Comparison of ENCODE assay signal across 8 cellular contexts in genomic region chr7:23531794-23532489, GRCh38. TPM values are rescaled to one million over a fixed set of nuclear protein-coding genes. Genes with fewer than 3 reads are reported as not detected.
DNase-seq lines count a peak whose midpoint lies in the region; ATAC-seq and TF ChIP-seq lines count a peak whose summit lies in the region.

Gene TRA2A (minus strand): TSS chr7:23531981. CDS start chr7:23531824, 157 bp downstream.

- TF ChIP-seq POLR2A in GM18505 (IDR thresholded peaks at IDR 0.05; ENCODE audit: borderline replicate concordance, extremely low read depth, insufficient read depth, insufficient read length) (peak; percentile 98), prostate gland (IDR thresholded peaks at IDR 0.05) (peak; percentile 97)

- DNase-seq in NCI-H187 treated with DMSO at 0.1 percent for 48 hours (lab: John Stamatoyannopoulos, UW) (peak; percentile 67), left ventricle myocardium inferior (peak; percentile 99), prostate gland (ENCODE audit: low spot score) (peak; percentile 98), ureter (ENCODE audit: low spot score) (peak; percentile 99)

- H3K4me3 ChIP-seq in left ventricle myocardium inferior (peak within 1 kb of the TSS; percentile 88), prostate gland (peak within 1 kb of the TSS; percentile 74 to 77)

- H3K27ac ChIP-seq in angular gyrus (ENCODE audit: low read depth, low read length) (peak within 1 kb of the TSS; percentile 98), left ventricle myocardium inferior (replicated peaks) (peak within 1 kb of the TSS; percentile 96), prostate gland (peak within 1 kb of the TSS; percentile 96 to 97)

- ATAC-seq in GM18505 (IDR thresholded peaks at IDR 0.05; ENCODE audit: unreplicated experiment) (peak; percentile 93), HG02970 (IDR thresholded peaks at IDR 0.05; ENCODE audit: low FRiP score, unreplicated experiment) (peak; percentile 93)

- H3K9me3 ChIP-seq in left ventricle myocardium inferior (replicated peaks) (no peaks in the 10 kb centered on the region), prostate gland (no peaks in the 10 kb centered on the region)

- no peak for TF ChIP-seq CTCF in left ventricle myocardium inferior (IDR thresholded peaks at IDR 0.05; ENCODE audit: borderline replicate concordance)
- no peak for TF ChIP-seq CTCF in prostate gland (IDR thresholded peaks at IDR 0.05)

- WGBS in prostate gland = 13% methylated on average over 50 of the region's 50 CpGs

- H3K4me1 ChIP-seq in left ventricle myocardium inferior (peaks cover 52% of the 10 kb centered on the region), prostate gland (replicated peaks) (no peaks in the 10 kb centered on the region)

- no peaks in the 10 kb centered on the region for H3K36me3 ChIP-seq in left ventricle myocardium inferior
- H3K36me3 ChIP-seq in prostate gland = no peaks in the 10 kb centered on the region

- H3K27me3 ChIP-seq in left ventricle myocardium inferior (ENCODE audit: low read depth) = no peaks in the 10 kb centered on the region
- no peaks in the 10 kb centered on the region for H3K27me3 ChIP-seq in prostate gland (replicated peaks; ENCODE audit: insufficient read depth)

- intact Hi-C loops in T-helper 2 cell treated with Interferon-gamma antibody and Interleukin-4, amounts not matched to agents 100 ng/mL and 5 ng/mL, for 36 hours (cut with micrococcal nuclease) = loop anchor here (1.0 to 10.0 kb wide), 15 partner anchors 7 to 1593 kb away; partner anchors contain the start of genes CCDC126, CYCS, FAM221A and KLHL7
- intact Hi-C loops in left ventricle myocardium inferior (cut with micrococcal nuclease) = no loop called here
- intact Hi-C loops in prostate gland (cut with DNase I) = loop anchor here (5.0 kb wide), 1 partner anchor 350 kb away; the partner anchor contains the start of gene NUP42

RNA-seq across cellular contexts. Expression of gene TRA2A, which starts in this region (rescaled TPM):
- 125 and 131 TPM in 2 replicates for total RNA-seq in T-helper 2 cell treated with Interferon-gamma antibody and Interleukin-4, amounts not matched to agents 100 ng/mL and 5 ng/mL, for 36 hours
- total RNA-seq in left ventricle myocardium inferior = 25.6 TPM
- 10 to 100 TPM; 34.3 to 46.0 TPM for total RNA-seq in prostate gland
- 147 TPM for total RNA-seq in ureter

Comparison
In these comparisons a context has a peak if more than half of its experiments do, and no peak if none do; other contexts are left out.
1. Peak in every context shown above with its lines: DNase-seq, ATAC-seq, H3K4me3 ChIP-seq and H3K27ac ChIP-seq.